1 cellular context compared by ENCODE assay signal in genomic region chrX:71099736-71100135, GRCh38.
TF ChIP-seq lines count a peak whose summit lies in the region.

No MANE protein-coding gene starts in this region.

TF ChIP-seq in H1, 55 proteins besides CTCF, POLR2A, EP300 and RAD21:
- 0 out of 2 replicates have a peak, but pooled peaks have one; percentile 17 for TF ChIP-seq SP1 (IDR thresholded peaks at IDR 0.05; ENCODE audit: low read depth, low read length)
- no peak for TF ChIP-seq BCL11A (IDR thresholded peaks at IDR 0.05; ENCODE audit: low read depth in 2 of 2, low read length in 2 of 2)
- TF ChIP-seq TEAD4 (IDR thresholded peaks at IDR 0.05; ENCODE audit: low read depth, low read length) = peak; percentile 66
